In genomic region chr9:38386319-38386895, GRCh38 we compare ENCODE assay signal across 1 cellular context.
TF ChIP-seq lines count a peak whose summit lies in the region.

No MANE protein-coding gene starts in this region.

TF ChIP-seq in HepG2, 621 proteins besides CTCF, POLR2A, EP300 and RAD21 (continues in another document):
- TF ChIP-seq ZHX1 (CRISPR knock-in tag; IDR thresholded peaks at IDR 0.05; ENCODE audit: low read depth) (peak; percentile 70; the same call in 1 of the 2 replicates), MAX (IDR thresholded peaks at IDR 0.05) (peak; percentile 55), CREM (IDR thresholded peaks at IDR 0.05) (peak; percentile 65), CREM (CRISPR knock-in tag; IDR thresholded peaks at IDR 0.05) (no peak), HNF4G (IDR thresholded peaks at IDR 0.05; ENCODE audit: borderline replicate concordance, low read depth, low read length) (peak; percentile 78), HNF4G (CRISPR knock-in tag; IDR thresholded peaks at IDR 0.05; ENCODE audit: borderline replicate concordance, low read depth) (peak; percentile 67; the same call in 1 of the 2 replicates), NR2F6 (IDR thresholded peaks at IDR 0.05) (0 out of 2 replicates have a peak, but pooled peaks have one; percentile 31), NR2F6 (CRISPR knock-in tag; IDR thresholded peaks at IDR 0.05) (peak; percentile 29; the same call in 1 of the 2 replicates), PATZ1 (CRISPR knock-in tag; IDR thresholded peaks at IDR 0.05) (peak; percentile 11; the same call in 1 of the 2 replicates), HNF4A (CRISPR knock-in tag; IDR thresholded peaks at IDR 0.05) (peak; percentile 85), NCOR1 (IDR thresholded peaks at IDR 0.05; ENCODE audit: borderline replicate concordance, low read length) (no peak; the same call in 1 of the 2 replicates), GZF1 (CRISPR knock-in tag; IDR thresholded peaks at IDR 0.05) (0 out of 2 replicates have a peak, but pooled peaks have one; percentile 18), IRF2 (CRISPR knock-in tag; IDR thresholded peaks at IDR 0.05) (peak; percentile 59; the same call in 1 of the 2 replicates), CREB1 (IDR thresholded peaks at IDR 0.05) (peak; percentile 12; the same call in 1 of the 2 replicates), CREB1 (CRISPR knock-in tag; IDR thresholded peaks at IDR 0.05) (peak; percentile 65), E2F5 (CRISPR knock-in tag; conservative IDR thresholded peaks at IDR 0.05) (no peak), ZNF383 (CRISPR knock-in tag; IDR thresholded peaks at IDR 0.05; ENCODE audit: borderline replicate concordance) (no peak), SAP130 (CRISPR knock-in tag; IDR thresholded peaks at IDR 0.05; ENCODE audit: low read depth) (0 out of 2 replicates have a peak, but pooled peaks have one; percentile 27), TBX2 (CRISPR knock-in tag; IDR thresholded peaks at IDR 0.05; ENCODE audit: borderline replicate concordance) (peak; percentile 90), PHF21A (CRISPR knock-in tag; IDR thresholded peaks at IDR 0.05) (peak; percentile 77), NONO (IDR thresholded peaks at IDR 0.05) (no peak), NONO (CRISPR knock-in tag; conservative IDR thresholded peaks at IDR 0.05) (0 out of 2 replicates have a peak, but pooled peaks have one; percentile 29), ZNF414 (CRISPR knock-in tag; IDR thresholded peaks at IDR 0.05) (peak; percentile 31; the same call in 1 of the 2 replicates), YEATS4 (CRISPR knock-in tag; IDR thresholded peaks at IDR 0.05; ENCODE audit: borderline replicate concordance) (peak; percentile 38; the same call in 1 of the 2 replicates), PAWR (CRISPR knock-in tag; IDR thresholded peaks at IDR 0.05; ENCODE audit: borderline replicate concordance) (no peak), ZBTB34 (CRISPR knock-in tag; IDR thresholded peaks at IDR 0.05) (peak; percentile 91), ZNF17 (CRISPR knock-in tag; IDR thresholded peaks at IDR 0.05) (no peak), ZNF772 (CRISPR knock-in tag; IDR thresholded peaks at IDR 0.05) (0 out of 2 replicates have a peak, but pooled peaks have one; percentile 50), TBX3 (IDR thresholded peaks at IDR 0.05; ENCODE audit: borderline replicate concordance) (peak; percentile 76; the same call in 1 of the 2 replicates), SALL1 (CRISPR knock-in tag; IDR thresholded peaks at IDR 0.05) (peak; percentile 78), ARID3A (IDR thresholded peaks at IDR 0.05; ENCODE audit: low read depth, low read length) (peak; percentile 74), ZNF761 (CRISPR knock-in tag; conservative IDR thresholded peaks at IDR 0.05) (no peak), ZNF280D (CRISPR knock-in tag; IDR thresholded peaks at IDR 0.05) (0 out of 2 replicates have a peak, but pooled peaks have one; percentile 20), ZNF660 (CRISPR knock-in tag; IDR thresholded peaks at IDR 0.05; ENCODE audit: borderline replicate concordance, low read depth) (no peak), BCL6 (CRISPR knock-in tag; IDR thresholded peaks at IDR 0.05) (peak; percentile 87), POLR2AphosphoS5 (IDR thresholded peaks at IDR 0.05; ENCODE audit: low read depth, low read length) (peak; percentile 33; the same call in 1 of the 2 replicates), ZSCAN21 (CRISPR knock-in tag; IDR thresholded peaks at IDR 0.05; ENCODE audit: borderline replicate concordance) (peak; percentile 29; the same call in 1 of the 2 replicates), NCOA2 (CRISPR knock-in tag; IDR thresholded peaks at IDR 0.05) (peak; percentile 81), HOXA3 (CRISPR knock-in tag; IDR thresholded peaks at IDR 0.05) (peak; percentile 77; the same call in 1 of the 2 replicates), HNRNPH1 (optimal IDR thresholded peaks at IDR 0.05; ENCODE audit: low read depth, low read length) (no peak), HHEX (CRISPR knock-in tag; IDR thresholded peaks at IDR 0.05) (no peak), ZNF687 (CRISPR knock-in tag; IDR thresholded peaks at IDR 0.05) (peak; percentile 25; the same call in 1 of the 2 replicates)
